ENCODE assay signal across 1 cellular context in the genomic region with DNA sequence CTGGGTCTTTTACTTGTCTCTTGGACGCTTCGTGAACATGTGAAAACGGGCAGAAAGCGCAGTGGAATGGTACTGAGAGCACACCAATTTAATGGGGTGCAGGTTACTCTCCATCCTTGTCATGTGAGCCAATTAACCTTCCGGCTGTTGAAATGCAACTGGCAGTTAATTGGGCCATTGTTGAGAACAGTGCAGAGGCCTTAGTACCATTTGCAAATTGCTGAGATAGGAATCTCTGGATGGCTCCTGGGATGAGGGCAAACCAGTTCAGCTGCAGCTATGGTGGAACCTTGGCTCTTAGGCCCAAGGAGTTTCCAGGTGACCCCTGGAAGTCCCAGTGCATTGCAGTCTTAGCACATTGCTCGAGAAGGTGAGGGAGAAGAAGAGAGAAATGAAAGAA.
TF ChIP-seq lines count a peak whose summit lies in the region.

No MANE protein-coding gene starts in this region.

TF ChIP-seq in SK-N-SH treated with all-trans-retinoic acid at 6 μM for 48 hours, 23 proteins besides CTCF, POLR2A, EP300 and RAD21:
- TF ChIP-seq CSDC2 (CRISPR knock-in tag; IDR thresholded peaks at IDR 0.05) = no peak
- TF ChIP-seq, protein P1, sequence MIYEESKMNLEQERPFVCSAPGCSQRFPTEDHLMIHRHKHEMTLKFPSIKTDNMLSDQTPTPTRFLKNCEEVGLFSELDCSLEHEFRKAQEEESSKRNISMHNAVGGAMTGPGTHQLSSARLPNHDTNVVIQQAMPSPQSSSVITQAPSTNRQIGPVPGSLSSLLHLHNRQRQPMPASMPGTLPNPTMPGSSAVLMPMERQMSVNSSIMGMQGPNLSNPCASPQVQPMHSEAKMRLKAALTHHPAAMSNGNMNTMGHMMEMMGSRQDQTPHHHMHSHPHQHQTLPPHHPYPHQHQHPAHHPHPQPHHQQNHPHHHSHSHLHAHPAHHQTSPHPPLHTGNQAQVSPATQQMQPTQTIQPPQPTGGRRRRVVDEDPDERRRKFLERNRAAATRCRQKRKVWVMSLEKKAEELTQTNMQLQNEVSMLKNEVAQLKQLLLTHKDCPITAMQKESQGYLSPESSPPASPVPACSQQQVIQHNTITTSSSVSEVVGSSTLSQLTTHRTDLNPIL (CRISPR knock-in tag; IDR thresholded peaks at IDR 0.05; ENCODE audit: low read depth) = no peak
- TF ChIP-seq ARNTL (CRISPR knock-in tag; IDR thresholded peaks at IDR 0.05; ENCODE audit: borderline replicate concordance, low read depth) = no peak
- no peak for TF ChIP-seq TOX (CRISPR knock-in tag; IDR thresholded peaks at IDR 0.05; ENCODE audit: borderline replicate concordance)
- TF ChIP-seq ZFP3 (CRISPR knock-in tag; IDR thresholded peaks at IDR 0.05) = no peak
- TF ChIP-seq PPARA (CRISPR knock-in tag; IDR thresholded peaks at IDR 0.05; ENCODE audit: borderline replicate concordance) = no peak
- no peak for TF ChIP-seq ZFP30 (CRISPR knock-in tag; IDR thresholded peaks at IDR 0.05)
